In genomic region chr11:118531597-118532084, GRCh38 we compare ENCODE assay signal across 8 cellular contexts. TPM values are rescaled to one million over a fixed set of nuclear protein-coding genes. Genes with fewer than 3 reads are reported as not detected.
DNase-seq lines count a peak whose midpoint lies in the region; ATAC-seq and TF ChIP-seq lines count a peak whose summit lies in the region.

No MANE protein-coding gene starts in this region.

- no peak for TF ChIP-seq POLR2A in gastroesophageal sphincter (IDR thresholded peaks at IDR 0.05)

- H3K27ac ChIP-seq in gastroesophageal sphincter = peak overlapping the region in 3 of 4 donors; percentile 85 to 88 (median 88)
- H3K27ac ChIP-seq in rectal smooth muscle tissue (ENCODE audit: low read depth, low read length) = no peak overlapping the region

- H3K4me3 ChIP-seq in gastroesophageal sphincter = peak overlapping the region; percentile 77 to 92
- peak overlapping the region; percentile 70 for H3K4me3 ChIP-seq in rectal smooth muscle tissue (ENCODE audit: low read length)

- TF ChIP-seq CTCF in gastroesophageal sphincter (IDR thresholded peaks at IDR 0.05) = no peak

- H3K27me3 ChIP-seq in gastroesophageal sphincter (no peaks in the 10 kb centered on the region), rectal smooth muscle tissue (ENCODE audit: control insufficient read depth, insufficient read depth, low read length) (no peaks in the 10 kb centered on the region)

- 10 to 50% methylated on average over 2 of the region's 12 CpGs for WGBS in gastroesophageal sphincter (ENCODE audit: low coverage in 1 of 2), 2 donors

- no peak for TF ChIP-seq EP300 in gastroesophageal sphincter (IDR thresholded peaks at IDR 0.05)

- peaks cover 0 to 31% of the 10 kb centered on the region in 2 donors for H3K36me3 ChIP-seq in gastroesophageal sphincter
- no peaks in the 10 kb centered on the region for H3K36me3 ChIP-seq in rectal smooth muscle tissue (ENCODE audit: control insufficient read depth, insufficient read depth, low read length)

- H3K9ac ChIP-seq in rectal smooth muscle tissue (ENCODE audit: low read length) = peak overlapping the region; percentile 46

- peaks cover 0 to 37% (median 12%) of the 10 kb centered on the region in 3 donors for H3K4me1 ChIP-seq in gastroesophageal sphincter
- peaks cover 8% of the 10 kb centered on the region for H3K4me1 ChIP-seq in rectal smooth muscle tissue (ENCODE audit: control insufficient read depth, insufficient read depth, low read length)

- DNase-seq in G401 (ENCODE audit: low spot score) (peak; percentile 32), superior temporal gyrus (ENCODE audit: extremely low spot score) (no peak), NCI-H187 treated with DMSO at 0.1 percent for 48 hours (lab: John Stamatoyannopoulos, UW) (no peak)

- H3K9me3 ChIP-seq in gastroesophageal sphincter = no peaks in the 10 kb centered on the region

- in situ Hi-C loops in G401 (cut with HindIII; ENCODE audit: low sequenced_read_pairs) = no loop called here

- ATAC-seq in SK-N-SH treated with all-trans-retinoic acid at 6 μM for 48 hours (peak; percentile 8), gastroesophageal sphincter (no peak), GM18870 (IDR thresholded peaks at IDR 0.05; ENCODE audit: unreplicated experiment) (no peak), GM18873 (IDR thresholded peaks at IDR 0.05; ENCODE audit: low FRiP score, unreplicated experiment) (no peak)

TF ChIP-seq in SK-N-SH treated with all-trans-retinoic acid at 6 μM for 48 hours, 23 proteins besides CTCF, POLR2A, EP300 and RAD21:
- TF ChIP-seq SNAI2 (CRISPR knock-in tag; IDR thresholded peaks at IDR 0.05) (no peak), ZNF70 (CRISPR knock-in tag; IDR thresholded peaks at IDR 0.05) (no peak), ZC3H10 (CRISPR knock-in tag; IDR thresholded peaks at IDR 0.05) (no peak), TSHZ2 (CRISPR knock-in tag; IDR thresholded peaks at IDR 0.05) (no peak), CSRNP3 (CRISPR knock-in tag; IDR thresholded peaks at IDR 0.05) (no peak), ZFP3 (CRISPR knock-in tag; IDR thresholded peaks at IDR 0.05) (no peak), ZFP30 (CRISPR knock-in tag; IDR thresholded peaks at IDR 0.05) (no peak), CSDC2 (CRISPR knock-in tag; IDR thresholded peaks at IDR 0.05) (no peak), TCF4 (CRISPR knock-in tag; IDR thresholded peaks at IDR 0.05; ENCODE audit: borderline replicate concordance) (no peak), ZNF8 (CRISPR knock-in tag; IDR thresholded peaks at IDR 0.05) (no peak), PPARA (CRISPR knock-in tag; IDR thresholded peaks at IDR 0.05; ENCODE audit: borderline replicate concordance) (no peak), TOX (CRISPR knock-in tag; IDR thresholded peaks at IDR 0.05; ENCODE audit: borderline replicate concordance) (no peak), ZNF565 (CRISPR knock-in tag; conservative IDR thresholded peaks at IDR 0.05; ENCODE audit: low read depth) (no peak), GLIS3 (CRISPR knock-in tag; IDR thresholded peaks at IDR 0.05) (no peak)
TF ChIP-seq in SK-N-SH treated with all-trans-retinoic acid at 6 μM for 48 hours: peak in this region for 0.

RNA-seq across cellular contexts. Expression of gene TMEM25, which starts 0.6 kb away (rescaled TPM):
- total RNA-seq in G401 (2014; rRNA removed; shearing (Covaris generic)) = 22.0 and 23.1 TPM in 2 replicates
- 10 to 100 TPM; 36.9 to 57.1 (median 51.8) TPM for total RNA-seq in gastroesophageal sphincter

RNA-seq across cellular contexts. Expression of gene TTC36, which starts 4.4 kb away (rescaled TPM):
- total RNA-seq in G401 (2014; rRNA removed; shearing (Covaris generic)) = 3.3 TPM in 1 of 2 replicates, not detected in the other
- 1 to 10 TPM in 3 of 4 donors, under 1 TPM in 1; 0.81 to 5.6 (median 3.3) TPM for total RNA-seq in gastroesophageal sphincter

RNA-seq across cellular contexts. Expression of gene IFT46, which starts 34.1 kb away (rescaled TPM):
- 8.5 and 8.7 TPM in 2 replicates for total RNA-seq in G401 (2014; rRNA removed; shearing (Covaris generic))
- 10 to 100 TPM; 23.5 to 30.8 (median 27.7) TPM for total RNA-seq in gastroesophageal sphincter

RNA-seq across cellular contexts. Expression of gene ARCN1, which starts 40.6 kb away (rescaled TPM):
- total RNA-seq in G401 (2014; rRNA removed; shearing (Covaris generic)) = 88.3 and 91.9 TPM in 2 replicates
- total RNA-seq in gastroesophageal sphincter = 100 to 1,000 TPM in 3 of 4 donors, 10 to 100 TPM in 1; 84.9 to 141 (median 128) TPM
